17 cellular contexts compared by ENCODE assay signal in genomic region chr12:13609874-13610273, GRCh38.
A peak's percentile ranks its signal among the peaks of the same experiment; 100 is the strongest.
DNase-seq lines count a peak whose midpoint lies in the region; FAIRE-seq and TF ChIP-seq lines count a peak whose summit lies in the region.
"Had no signal": no experiment of that assay in that cellular context is flagged by ENCODE, and none has a peak within 500 bp of the region (broad histone marks: within the 10 kb centered on the region; RNA-seq: fewer than 3 reads in every experiment).

No MANE protein-coding gene starts in this region.

- intact Hi-C loops in testis (cut with DNase I; ENCODE audit: low total_unique reads) = no loop called here

- TF ChIP-seq CTCF in endodermal cell (conservative IDR thresholded peaks at IDR 0.05) (no peak), testis (IDR thresholded peaks at IDR 0.05) (no peak), endothelial cell (IDR thresholded peaks at IDR 0.05; ENCODE audit: unreplicated experiment) (no peak)

- no peak overlapping the region for H3K9ac ChIP-seq in endodermal cell (ENCODE audit: extremely low read depth, low read length, poor library complexity, severe bottlenecking)

- H3K27ac ChIP-seq in endodermal cell (ENCODE audit: low read depth, low read length) = no peak overlapping the region
- H3K27ac ChIP-seq in testis = no peak overlapping the region
- H3K27ac ChIP-seq: PC-9, SK-N-MC had no signal

- peak; percentile 35 for DNase-seq in NCI-H748 (lab: John Stamatoyannopoulos, UW; ENCODE audit: unreplicated experiment)
- no peak for DNase-seq in NCI-H748 treated with DMSO at 0.1 percent for 48 hours (lab: John Stamatoyannopoulos, UW)
- peak; percentile 80 for DNase-seq in NCI-H1694 (lab: John Stamatoyannopoulos, UW)
- peak; percentile 7 for DNase-seq in endodermal cell
- no peak for DNase-seq in urothelium cell line (ENCODE audit: low spot score)
- no peak for DNase-seq in SW480 (ENCODE audit: low spot score)
- DNase-seq in testis = no peak
- no peak for DNase-seq in endothelial cell (ENCODE audit: low spot score)
- DNase-seq: GF-D8, KG1, NCI-H446 treated with DMSO at 0.1 percent for 48 hours, PC-9, T-helper 1 cell had no signal

- H3K9me3 Mint-ChIP-seq in endodermal cell = peaks cover 3% of the 10 kb centered on the region
- H3K9me3 Mint-ChIP-seq in endothelial cell (ENCODE audit: unreplicated experiment) = no peaks in the 10 kb centered on the region

- H3K4me1 Mint-ChIP-seq in endodermal cell (peaks cover 16% of the 10 kb centered on the region), endothelial cell (ENCODE audit: unreplicated experiment) (peaks cover 2% of the 10 kb centered on the region)
- H3K4me1 Mint-ChIP-seq: CD14-positive monocyte had no signal

- H3K4me1 ChIP-seq in endodermal cell (ENCODE audit: control insufficient read depth, insufficient read depth, low read length) (peaks cover 5% of the 10 kb centered on the region), testis (no peaks in the 10 kb centered on the region)
- H3K4me1 ChIP-seq: Caco-2 had no signal

- peaks cover 35% of the 10 kb centered on the region for H3K27me3 Mint-ChIP-seq in endodermal cell (ENCODE audit: insufficient read depth)
- H3K27me3 Mint-ChIP-seq in endothelial cell (ENCODE audit: unreplicated experiment) = no peaks in the 10 kb centered on the region

- no peaks in the 10 kb centered on the region for H3K27me3 ChIP-seq in endodermal cell (ENCODE audit: control insufficient read depth, insufficient read depth, low read length, poor library complexity, severe bottlenecking)
- no peaks in the 10 kb centered on the region for H3K27me3 ChIP-seq in testis

- TF ChIP-seq POLR2A in testis (IDR thresholded peaks at IDR 0.05) = no peak

- H3K4me3 ChIP-seq in endodermal cell (ENCODE audit: low read length) = no peak overlapping the region
- no peak overlapping the region for H3K4me3 ChIP-seq in testis
- H3K4me3 ChIP-seq: PC-9, SK-N-MC had no signal

- WGBS in endodermal cell (ENCODE audit: insufficient coverage in 1 of 2, insufficient read length in 1 of 2), 2 experiments = 80 to 97% methylated on average over 1 to 2 of the region's 2 CpGs
- 50 to 57% methylated on average over 2 of the region's 2 CpGs for WGBS in testis, 2 donors

- FAIRE-seq in urothelium cell line (lab: Jason Lieb, UNC) = peak; percentile 27
- FAIRE-seq: GM19239 had no signal

- H3K4me3 Mint-ChIP-seq in endodermal cell (no peak overlapping the region), endothelial cell (ENCODE audit: unreplicated experiment) (no peak overlapping the region)
- H3K4me3 Mint-ChIP-seq: CD14-positive monocyte had no signal

- H3K36me3 Mint-ChIP-seq in endodermal cell (ENCODE audit: low read depth) = peaks cover 4% of the 10 kb centered on the region
- no peaks in the 10 kb centered on the region for H3K36me3 Mint-ChIP-seq in endothelial cell (ENCODE audit: low read depth, unreplicated experiment)
- H3K36me3 Mint-ChIP-seq: CD14-positive monocyte had no signal

- H3K9me3 ChIP-seq in endodermal cell (ENCODE audit: control insufficient read depth, low read length) (no peaks in the 10 kb centered on the region), testis (no peaks in the 10 kb centered on the region)
- H3K9me3 ChIP-seq: Caco-2 had no signal

- H3K36me3 ChIP-seq in endodermal cell (ENCODE audit: control insufficient read depth, insufficient read depth, low read length) = no peaks in the 10 kb centered on the region
- no peaks in the 10 kb centered on the region for H3K36me3 ChIP-seq in testis (ENCODE audit: low read depth, missing control alignments)

- H3K27ac Mint-ChIP-seq in endodermal cell (no peak overlapping the region), endothelial cell (ENCODE audit: unreplicated experiment) (no peak overlapping the region)
- H3K27ac Mint-ChIP-seq: CD14-positive monocyte had no signal

Comparison
In these comparisons a context has a peak if more than half of its experiments do, and no peak if none do; other contexts are left out.
1. DNase-seq: peak in NCI-H748 (single experiment), NCI-H1694 (single experiment) and endodermal cell (single experiment); none in NCI-H748 treated with DMSO at 0.1 percent for 48 hours (single experiment), urothelium cell line (single experiment), SW480 (single experiment), testis (single experiment) and endothelial cell (single experiment).